ENCODE assay signal across 8 cellular contexts in genomic region chr12:132429932-132430643, GRCh38. TPM values are rescaled to one million over a fixed set of nuclear protein-coding genes. Genes with fewer than 3 reads are reported as not detected.
DNase-seq lines count a peak whose midpoint lies in the region; ATAC-seq and TF ChIP-seq lines count a peak whose summit lies in the region.

No MANE protein-coding gene starts in this region.

- peaks cover 13 to 34% of the 10 kb centered on the region in 2 donors for H3K27me3 Mint-ChIP-seq in effector memory CD8-positive, alpha-beta T cell

- H3K36me3 ChIP-seq in ascending aorta = no peaks in the 10 kb centered on the region

- H3K4me1 Mint-ChIP-seq in effector memory CD8-positive, alpha-beta T cell (ENCODE audit: low read depth in 2 of 2) = peaks cover 11 to 24% of the 10 kb centered on the region in 2 donors

- no peak overlapping the region for H3K4me3 ChIP-seq in ascending aorta

- intact Hi-C loops in ascending aorta (cut with DNase I) = no loop called here

- peak overlapping the region in 1 of 2 donors; percentile 38 for H3K27ac Mint-ChIP-seq in effector memory CD8-positive, alpha-beta T cell

- DNase-seq in ELF-1 (ENCODE audit: low read depth, low spot score) (peak; percentile 58), NCI-H2171 treated with DMSO at 0.1 percent for 48 hours (lab: John Stamatoyannopoulos, UW) (peak; percentile 96), ascending aorta (ENCODE audit: low spot score in 2 of 2) (no peak)
- DNase-seq in activated CD4-positive, CD25-positive, alpha-beta regulatory T cell treated with anti-CD3 and anti-CD28 coated beads, Interleukin-2, amount 50 U/mL, for 72 hours = peak; percentile 58
- peak; percentile 48 to 52 (median 51) for DNase-seq in effector memory CD8-positive, alpha-beta T cell
- DNase-seq in stimulated activated CD4-positive, alpha-beta T cell treated with anti-CD3 and anti-CD28 coated beads, Interleukin-1b, Interleukin-23, amount 100 ng/mL, for 4 hours (ENCODE audit: low read depth in 2 of 2) = peak; percentile 27 to 37

- H3K9me3 ChIP-seq in ascending aorta = no peaks in the 10 kb centered on the region

- ATAC-seq in HG02852 (IDR thresholded peaks at IDR 0.05; ENCODE audit: unreplicated experiment) (peak; percentile 73), GM19324 (IDR thresholded peaks at IDR 0.05; ENCODE audit: low FRiP score, unreplicated experiment) (no peak)
- peak; percentile 97 for ATAC-seq in effector memory CD8-positive, alpha-beta T cell (replicated peaks)

- no peaks in the 10 kb centered on the region for H3K4me1 ChIP-seq in ascending aorta

- no peaks in the 10 kb centered on the region for H3K36me3 Mint-ChIP-seq in effector memory CD8-positive, alpha-beta T cell (ENCODE audit: insufficient read depth)

- no peaks in the 10 kb centered on the region for H3K9me3 Mint-ChIP-seq in effector memory CD8-positive, alpha-beta T cell

- H3K4me3 Mint-ChIP-seq in effector memory CD8-positive, alpha-beta T cell = peak overlapping the region; percentile 72 to 79

- no peak for TF ChIP-seq CTCF in ascending aorta (IDR thresholded peaks at IDR 0.05)

- no peaks in the 10 kb centered on the region for H3K27me3 ChIP-seq in ascending aorta

- no peak overlapping the region for H3K27ac ChIP-seq in ascending aorta

RNA-seq across cellular contexts. Expression of gene FBRSL1, which starts 59.9 kb away (rescaled TPM):
- total RNA-seq in ascending aorta = 40.7 TPM

Comparison
In these comparisons a context has a peak if more than half of its experiments do, and no peak if none do; other contexts are left out.
1. DNase-seq: peak in ELF-1 (single experiment), NCI-H2171 treated with DMSO at 0.1 percent for 48 hours (single experiment), activated CD4-positive, CD25-positive, alpha-beta regulatory T cell treated with anti-CD3 and anti-CD28 coated beads, Interleukin-2, amount 50 U/mL, for 72 hours (single experiment), effector memory CD8-positive, alpha-beta T cell (3 of 3) and stimulated activated CD4-positive, alpha-beta T cell treated with anti-CD3 and anti-CD28 coated beads, Interleukin-1b, Interleukin-23, amount 100 ng/mL, for 4 hours (2 of 2); none in ascending aorta (0 of 2).